Comparison of ENCODE assay signal across 8 cellular contexts in the genomic region with DNA sequence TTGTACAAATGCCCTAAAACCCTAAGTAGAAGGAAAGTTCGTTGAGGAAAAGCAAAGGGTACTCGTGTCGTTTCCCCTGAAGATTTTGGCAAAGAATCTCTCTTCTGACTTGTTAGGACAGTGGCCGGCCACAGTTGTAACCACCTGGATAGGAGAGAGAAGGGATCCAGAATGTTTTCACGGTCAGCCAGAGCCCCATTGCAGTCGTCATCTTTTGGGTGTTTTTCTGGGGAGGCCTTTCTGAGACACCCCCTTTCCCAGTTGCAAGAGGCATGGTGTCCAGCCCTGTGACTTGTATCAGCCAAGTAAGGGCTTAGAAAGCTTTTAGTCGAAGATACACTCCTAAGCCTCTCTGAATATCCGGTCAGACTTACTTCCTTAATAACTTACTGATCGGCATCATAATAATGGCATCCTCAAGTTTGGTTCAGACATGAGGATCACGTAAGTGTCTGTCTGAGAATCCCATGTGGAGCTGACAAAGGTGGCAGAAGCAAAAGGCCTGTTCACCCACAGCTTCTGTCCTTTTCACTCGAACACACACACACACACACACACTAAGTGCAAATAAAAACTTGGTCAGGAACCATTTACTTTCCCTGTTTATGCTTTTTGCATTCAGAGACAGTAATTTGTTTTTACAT.
A peak's percentile ranks its signal among the peaks of the same experiment; 100 is the strongest.
DNase-seq lines count a peak whose midpoint lies in the region; ATAC-seq and TF ChIP-seq lines count a peak whose summit lies in the region.

No MANE protein-coding gene starts in this region.

- peak; percentile 74 for DNase-seq in DMS 273 (lab: John Stamatoyannopoulos, UW; ENCODE audit: unreplicated experiment)
- DNase-seq in MG63: no peak
- no peak for DNase-seq in effector memory CD4-positive, alpha-beta T cell
- DNase-seq in neural progenitor cell (ENCODE audit: low spot score): peak; percentile 30
- no peak for DNase-seq in NCI-H1048 (lab: John Stamatoyannopoulos, UW)
- no peak for DNase-seq in cerebellar cortex (ENCODE audit: low spot score)
- DNase-seq in left colon: no peak

- peaks cover 2% of the 10 kb centered on the region for H3K36me3 Mint-ChIP-seq in neural progenitor cell

- peaks cover 59% of the 10 kb centered on the region for H4K20me1 ChIP-seq in neural progenitor cell (ENCODE audit: low read depth)

- H3K27ac Mint-ChIP-seq in neural progenitor cell: peak overlapping the region; percentile 99

- H3K4me1 ChIP-seq in effector memory CD4-positive, alpha-beta T cell (ENCODE audit: control insufficient read depth, insufficient read depth, low read length, poor library complexity, severe bottlenecking): no peaks in the 10 kb centered on the region
- peaks cover 57% of the 10 kb centered on the region for H3K4me1 ChIP-seq in neural progenitor cell

- peaks cover 20% of the 10 kb centered on the region for H3K27me3 Mint-ChIP-seq in neural progenitor cell (ENCODE audit: insufficient read depth, low read depth)

- intact Hi-C loops in left colon (cut with DNase I, micrococcal nuclease): no loop called here

- H3K4me2 ChIP-seq in neural progenitor cell: peak overlapping the region; percentile 86

- H3K9me3 ChIP-seq in MG63 (no peaks in the 10 kb centered on the region), neural progenitor cell (ENCODE audit: low read depth) (no peaks in the 10 kb centered on the region)
- H3K9me3 ChIP-seq in effector memory CD4-positive, alpha-beta T cell (ENCODE audit: control insufficient read depth, low read length): no peaks in the 10 kb centered on the region

- no peak for TF ChIP-seq CTCF in neural progenitor cell (IDR thresholded peaks at IDR 0.05)

- peak overlapping the region; percentile 60 for H3K27ac ChIP-seq in effector memory CD4-positive, alpha-beta T cell (ENCODE audit: insufficient read depth, low read length, poor library complexity, severe bottlenecking)
- H3K27ac ChIP-seq in neural progenitor cell: peak overlapping the region; percentile 73

- peak overlapping the region; percentile 79 for H3K4me3 ChIP-seq in MG63
- peak overlapping the region; percentile 88 for H3K4me3 ChIP-seq in effector memory CD4-positive, alpha-beta T cell (ENCODE audit: insufficient read depth, low read depth, low read length, poor library complexity, severe bottlenecking)
- peak overlapping the region; percentile 97 for H3K4me3 ChIP-seq in neural progenitor cell

- H3K27me3 ChIP-seq in MG63: no peaks in the 10 kb centered on the region
- H3K27me3 ChIP-seq in effector memory CD4-positive, alpha-beta T cell (replicated peaks; ENCODE audit: control insufficient read depth, insufficient read depth, low read length, poor library complexity, severe bottlenecking): no peaks in the 10 kb centered on the region
- H3K27me3 ChIP-seq in neural progenitor cell: peaks cover 13% of the 10 kb centered on the region

- peaks cover 11% of the 10 kb centered on the region for H3K4me1 Mint-ChIP-seq in neural progenitor cell

- H2AFZ ChIP-seq in neural progenitor cell (replicated peaks): no peak overlapping the region

- H3K36me3 ChIP-seq in MG63 (peaks cover 35% of the 10 kb centered on the region), neural progenitor cell (peaks cover 3% of the 10 kb centered on the region)
- no peaks in the 10 kb centered on the region for H3K36me3 ChIP-seq in effector memory CD4-positive, alpha-beta T cell (ENCODE audit: control insufficient read depth, insufficient read depth, low read length)

- peak overlapping the region; percentile 83 for H3K9ac ChIP-seq in neural progenitor cell

- peak overlapping the region; percentile 98 for H3K4me3 Mint-ChIP-seq in neural progenitor cell

- ATAC-seq in left colon: no peak
- ATAC-seq in GM21717 (IDR thresholded peaks at IDR 0.05; ENCODE audit: unreplicated experiment): no peak

- peaks cover 82% of the 10 kb centered on the region for H3K79me2 ChIP-seq in neural progenitor cell (ENCODE audit: low read depth)

- H3K9me3 Mint-ChIP-seq in neural progenitor cell: no peaks in the 10 kb centered on the region

- peaks cover 57% of the 10 kb centered on the region for H3F3A ChIP-seq in neural progenitor cell (ENCODE audit: low read depth)

Comparison
In these comparisons a context has a peak if more than half of its experiments do, and no peak if none do; other contexts are left out.
1. DNase-seq: peak in DMS 273 (single experiment) and neural progenitor cell (single experiment); none in MG63 (single experiment), effector memory CD4-positive, alpha-beta T cell (0 of 3), NCI-H1048 (single experiment), cerebellar cortex (single experiment) and left colon (0 of 2).
2. Peak in every context shown above with its lines, with median percentiles within 50 percentile points of each other: H3K4me3 ChIP-seq.